8 cellular contexts compared by ENCODE assay signal in genomic region chr22:31631381-31631780, GRCh38. TPM values are rescaled to one million over a fixed set of nuclear protein-coding genes. Genes with fewer than 3 reads are reported as not detected.
DNase-seq lines count a peak whose midpoint lies in the region; FAIRE-seq and TF ChIP-seq lines count a peak whose summit lies in the region.

No MANE protein-coding gene starts in this region.

- peaks cover 7% of the 10 kb centered on the region for H3K36me3 Mint-ChIP-seq in activated naive CD8-positive, alpha-beta T cell treated with anti-CD3 and anti-CD28 coated beads for 36 hours

- peak overlapping the region; percentile 86 for H3K4me3 Mint-ChIP-seq in activated naive CD8-positive, alpha-beta T cell treated with anti-CD3 and anti-CD28 coated beads for 36 hours

- H3K9me3 ChIP-seq in kidney (ENCODE audit: control insufficient read depth in 1 of 2, low read length in 2 of 2) = no peaks in the 10 kb centered on the region

- FAIRE-seq in kidney (lab: Jason Lieb, UNC) = no peak

- peaks cover 38% of the 10 kb centered on the region for H3K4me1 Mint-ChIP-seq in activated naive CD8-positive, alpha-beta T cell treated with anti-CD3 and anti-CD28 coated beads for 36 hours

- peaks cover 6 to 46% of the 10 kb centered on the region in 2 donors for H3K4me1 ChIP-seq in kidney (ENCODE audit: control insufficient read depth in 1 of 2, insufficient read depth in 1 of 2, low read depth in 1 of 2, low read length in 2 of 2)

- TF ChIP-seq CTCF in kidney (IDR thresholded peaks at IDR 0.05; ENCODE audit: borderline replicate concordance, extremely low read depth, insufficient read depth) = no peak
- no peak for TF ChIP-seq CTCF in GM10248 (IDR thresholded peaks at IDR 0.05; ENCODE audit: control extremely low read depth, extremely low read depth, low read depth, missing control alignments)

- POLR2A ChIA-PET in GM10248 (lab: Yijun Ruan, JAX) = interaction anchor here (1.9 kb wide), 1 partner anchor 31 kb away, joined by 8 read pairs; the partner anchor contains the start of gene PISD

- intact Hi-C loops in kidney (cut with DNase I) = no loop called here

- CTCF ChIA-PET in GM10248 (lab: Yijun Ruan, JAX) = interaction anchor here (0.9 to 2.1 kb wide), 11 partner anchors 10 to 318 kb away, joined by 3 to 9 read pairs (median 4); no protein-coding TSS in a partner anchor

- no peaks in the 10 kb centered on the region for H3K36me3 ChIP-seq in kidney (ENCODE audit: control insufficient read depth in 1 of 2, insufficient read depth in 2 of 2, low read length in 2 of 2)

- H3K9me3 Mint-ChIP-seq in activated naive CD8-positive, alpha-beta T cell treated with anti-CD3 and anti-CD28 coated beads for 36 hours = no peaks in the 10 kb centered on the region

- peak; percentile 59 for DNase-seq in activated CD8-positive, alpha-beta memory T cell treated with anti-CD3 and anti-CD28 coated beads for 24 hours
- DNase-seq in activated CD8-positive, alpha-beta memory T cell treated with anti-CD3 and anti-CD28 coated beads, Interleukin-2, amount 50 U/mL, for 4 hours = no peak
- DNase-seq in activated naive CD8-positive, alpha-beta T cell treated with anti-CD3 and anti-CD28 coated beads for 36 hours = no peak
- DNase-seq in kidney (no peak), medulla oblongata (ENCODE audit: extremely low spot score) (no peak), GM10248 (ENCODE audit: extremely low spot score) (no peak), NCI-H146 (lab: John Stamatoyannopoulos, UW) (no peak)

- no peaks in the 10 kb centered on the region for H3K27me3 Mint-ChIP-seq in activated naive CD8-positive, alpha-beta T cell treated with anti-CD3 and anti-CD28 coated beads for 36 hours

- peak overlapping the region; percentile 67 to 69 for H3K4me3 ChIP-seq in kidney (ENCODE audit: low read length in 2 of 2)

- H3K27ac Mint-ChIP-seq in activated naive CD8-positive, alpha-beta T cell treated with anti-CD3 and anti-CD28 coated beads for 36 hours = peak overlapping the region; percentile 85

- H3K9ac ChIP-seq in kidney (ENCODE audit: low read length in 2 of 2) = peak overlapping the region in 1 of 2 donors; percentile 74

- H3K27ac ChIP-seq in kidney (ENCODE audit: low read depth in 2 of 2, low read length in 2 of 2) (peak overlapping the region; percentile 90 to 92), temporal lobe (ENCODE audit: low read depth, low read length) (peak overlapping the region; percentile 72)

RNA-seq across cellular contexts. Expression of gene PISD, which starts 30.6 kb away (rescaled TPM):
- 10 to 100 TPM; 43.4 to 45.8 TPM for total RNA-seq in activated naive CD8-positive, alpha-beta T cell treated with anti-CD3 and anti-CD28 coated beads for 36 hours
- total RNA-seq in kidney (64.9 TPM), temporal lobe (22.6 TPM)
- 27.3 TPM for polyA plus RNA-seq in kidney (ENCODE audit: insufficient read depth, low read depth, low replicate concordance)
